In the genomic region with DNA sequence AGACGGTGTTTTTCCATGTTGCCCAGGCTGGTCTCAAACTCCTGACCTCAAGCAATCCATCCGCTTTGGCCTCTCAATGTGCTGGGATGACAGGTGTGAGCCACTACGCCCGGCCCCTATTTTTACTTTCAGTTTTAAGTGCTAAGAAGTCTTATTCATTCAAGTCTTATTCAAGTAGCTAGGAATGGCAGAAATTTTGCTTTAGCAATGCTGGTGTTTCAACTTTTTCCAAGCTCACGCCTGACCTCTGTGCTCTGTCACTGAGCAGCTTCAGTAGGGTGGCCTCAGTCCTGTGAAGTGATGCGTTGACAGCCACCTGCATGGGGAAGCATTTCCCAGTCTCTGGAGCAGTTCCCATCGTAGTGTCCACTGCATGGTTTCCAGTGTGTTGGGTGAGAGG, we compare ENCODE assay signal across 24 cellular contexts. TPM values are rescaled to one million over a fixed set of nuclear protein-coding genes. Genes with fewer than 3 reads are reported as not detected.
A peak's percentile ranks its signal among the peaks of the same experiment; 100 is the strongest.
DNase-seq lines count a peak whose midpoint lies in the region; ATAC-seq, FAIRE-seq and TF ChIP-seq lines count a peak whose summit lies in the region.
"Had no signal": no experiment of that assay in that cellular context is flagged by ENCODE, and none has a peak within 500 bp of the region (broad histone marks: within the 10 kb centered on the region; RNA-seq: fewer than 3 reads in every experiment).

No MANE protein-coding gene starts in this region.

- no peak overlapping the region for H3K4ac ChIP-seq in H1 (replicated peaks; ENCODE audit: insufficient read length, low read depth, low read length)

- no peak for FAIRE-seq in H1 (lab: Jason Lieb, UNC)
- FAIRE-seq: A204.1, GM12878 had no signal

- intact Hi-C loops in natural killer cell (cut with micrococcal nuclease) (no loop called here), posterior vena cava (cut with DNase I) (no loop called here)

- no peak overlapping the region for H3K27ac Mint-ChIP-seq in natural killer cell
- H3K27ac Mint-ChIP-seq in natural killer cell treated with Interleukin-12 subunit alpha and Interleukin-12 subunit beta and Interleukin-15 and Interleukin-18, amount 100 ng/mL, for 72 hours: peak overlapping the region in 1 of 2 donors; percentile 43
- H3K27ac Mint-ChIP-seq: CD4-positive, CD25-positive, alpha-beta regulatory T cell had no signal

- no peak overlapping the region for H4K8ac ChIP-seq in H1 (ENCODE audit: extremely low read depth, insufficient read depth, low read length)

- ATAC-seq in natural killer cell (no peak), HG03025 (IDR thresholded peaks at IDR 0.05; ENCODE audit: low FRiP score, unreplicated experiment) (no peak)
- no peak for ATAC-seq in natural killer cell treated with Interleukin-12 subunit alpha and Interleukin-12 subunit beta and Interleukin-15 and Interleukin-18, amount 100 ng/mL, for 72 hours
- ATAC-seq: GM12878 had no signal

- CTCF ChIA-PET in H1 (lab: Charles Lee; ENCODE audit: partially characterized antibody): interaction anchor here (3.2 kb wide), 1 partner anchor 91 kb away, joined by 9 read pairs; no protein-coding TSS in a partner anchor

- no peaks in the 10 kb centered on the region for H3K9me3 ChIP-seq in H1 (ENCODE audit: insufficient read depth in 2 of 2, low read depth in 1 of 2, low read length in 1 of 2)
- H3K9me3 ChIP-seq: BE2C, HAP-1 had no signal

- H3K4me2 ChIP-seq in H1 (ENCODE audit: insufficient read depth in 1 of 2, low read depth in 2 of 2, low read length in 2 of 2): no peak overlapping the region

- no peak overlapping the region for H4K5ac ChIP-seq in H1 (ENCODE audit: insufficient read length, low read depth, low read length)

- no peak for TF ChIP-seq POLR2A in H1 (IDR thresholded peaks at IDR 0.05; ENCODE audit: control extremely low read depth in 1 of 2, low read depth in 2 of 2, low read length in 2 of 2)

- peak overlapping the region; percentile 21 for H3K4me3 Mint-ChIP-seq in natural killer cell
- no peak overlapping the region for H3K4me3 Mint-ChIP-seq in natural killer cell treated with Interleukin-12 subunit alpha and Interleukin-12 subunit beta and Interleukin-15 and Interleukin-18, amount 100 ng/mL, for 72 hours
- H3K4me3 Mint-ChIP-seq: CD4-positive, CD25-positive, alpha-beta regulatory T cell; CD8-positive, alpha-beta memory T cell had no signal

- H3K4me1 Mint-ChIP-seq in natural killer cell: peaks cover 10 to 30% of the 10 kb centered on the region in 2 donors
- peaks cover 19 to 25% of the 10 kb centered on the region in 2 donors for H3K4me1 Mint-ChIP-seq in natural killer cell treated with Interleukin-12 subunit alpha and Interleukin-12 subunit beta and Interleukin-15 and Interleukin-18, amount 100 ng/mL, for 72 hours (ENCODE audit: low read depth in 2 of 2)
- H3K4me1 Mint-ChIP-seq: CD4-positive, CD25-positive, alpha-beta regulatory T cell had no signal

- H3K23ac ChIP-seq in H1 (ENCODE audit: insufficient read length): no peak overlapping the region

- H3K56ac ChIP-seq in H1 (replicated peaks; ENCODE audit: insufficient read length, low read depth, low read length): no peak overlapping the region

- peaks cover 0 to 2% (median 0%) of the 10 kb centered on the region in 4 experiments; a peak in 3 of 7 replicates for H3K4me1 ChIP-seq in H1 (replicated peaks in 1 of 4; ENCODE audit: control insufficient read depth in 3 of 4, insufficient read depth in 4 of 4, low read length in 3 of 4)
- H3K4me1 ChIP-seq: HAP-1 had no signal

- H3K4me3 ChIP-seq in H1 (ENCODE audit: extremely low read depth in 1 of 4, insufficient read depth in 2 of 4, low read depth in 3 of 4, low read length in 4 of 4): no peak overlapping the region
- H3K4me3 ChIP-seq: GM12878, HAP-1 had no signal

- no peak overlapping the region for H2BK12ac ChIP-seq in H1 (ENCODE audit: low read depth, low read length)

- no peaks in the 10 kb centered on the region for H3K23me2 ChIP-seq in H1 (ENCODE audit: low read depth, low read length)

- peaks cover 0 to 15% of the 10 kb centered on the region in 2 experiments; a peak in 1 of 4 replicates for H3K79me2 ChIP-seq in H1 (ENCODE audit: control insufficient read depth in 1 of 2, insufficient read depth in 2 of 2, low read length in 2 of 2)

- H3K36me3 ChIP-seq in H1 (ENCODE audit: control insufficient read depth in 2 of 4, insufficient read depth in 4 of 4, low read length in 3 of 4): peaks cover 2 to 22% (median 19%) of the 10 kb centered on the region in 4 experiments; a peak in 6 of 8 replicates

- peaks cover 12% of the 10 kb centered on the region for H3K79me1 ChIP-seq in H1 (ENCODE audit: low read depth, low read length)

- no peaks in the 10 kb centered on the region for H3K27me3 Mint-ChIP-seq in natural killer cell (ENCODE audit: low read depth in 2 of 2)
- no peaks in the 10 kb centered on the region for H3K27me3 Mint-ChIP-seq in natural killer cell treated with Interleukin-12 subunit alpha and Interleukin-12 subunit beta and Interleukin-15 and Interleukin-18, amount 100 ng/mL, for 72 hours
- H3K27me3 Mint-ChIP-seq: CD4-positive, CD25-positive, alpha-beta regulatory T cell; CD8-positive, alpha-beta memory T cell had no signal

- peak overlapping the region; percentile 1; the same call in 1 of the 2 replicates for H3K18ac ChIP-seq in H1 (ENCODE audit: extremely low read depth, low read length)

- peaks cover 5 to 15% of the 10 kb centered on the region in 2 experiments for H4K20me1 ChIP-seq in H1 (replicated peaks in 1 of 2; ENCODE audit: control insufficient read depth in 1 of 2, insufficient read depth in 2 of 2, low read length in 2 of 2)

- TF ChIP-seq CTCF in natural killer cell (IDR thresholded peaks at IDR 0.05) (no peak), H1 (IDR thresholded peaks at IDR 0.05; ENCODE audit: control extremely low read depth in 1 of 3, insufficient read depth in 1 of 3, low read depth in 1 of 3, low read length in 3 of 3) (no peak)

- no peak overlapping the region for H2BK20ac ChIP-seq in H1 (ENCODE audit: low read length)

- H3K9ac ChIP-seq in H1 (replicated peaks in 1 of 4; ENCODE audit: extremely low read depth in 1 of 4, low read depth in 3 of 4, low read length in 3 of 4): no peak overlapping the region

- DNase-seq in natural killer cell (no peak), H1 (ENCODE audit: low read depth in 1 of 2, low spot score in 2 of 2) (no peak), posterior vena cava (ENCODE audit: low spot score) (peak; percentile 44), amniotic stem cell (lab: John Stamatoyannopoulos, UW) (no peak)
- DNase-seq in natural killer cell treated with Interleukin-12 subunit alpha and Interleukin-12 subunit beta and Interleukin-15 and Interleukin-18, amount 100 ng/mL, for 72 hours (ENCODE audit: low spot score): no peak
- no peak for DNase-seq in stimulated activated CD4-positive, alpha-beta T cell treated with anti-CD3 and anti-CD28 coated beads, Interleukin-1b, Interleukin-23, amount 100 ng/mL, for 48 hours
- DNase-seq: ACHN; BE2C; C1 segment of cervical spinal cord; CD4-positive, CD25-positive, alpha-beta regulatory T cell; CD8-positive, alpha-beta memory T cell; COR-L47; DMS 273 treated with DMSO at 0.1 percent for 48 hours; DMS53; DND-41; EL had no signal

- no peaks in the 10 kb centered on the region for H3K27me3 ChIP-seq in H1 (replicated peaks in 1 of 4; ENCODE audit: control insufficient read depth in 3 of 4, extremely low read depth in 1 of 4, insufficient read depth in 3 of 4, low read length in 3 of 4)
- H3K27me3 ChIP-seq: BE2C had no signal

- no peaks in the 10 kb centered on the region for H3K9me3 Mint-ChIP-seq in natural killer cell
- H3K9me3 Mint-ChIP-seq in natural killer cell treated with Interleukin-12 subunit alpha and Interleukin-12 subunit beta and Interleukin-15 and Interleukin-18, amount 100 ng/mL, for 72 hours: peaks cover 7% of the 10 kb centered on the region
- H3K9me3 Mint-ChIP-seq: CD8-positive, alpha-beta memory T cell had no signal

- H3K27ac ChIP-seq in H1 (ENCODE audit: low read depth, low read length): no peak overlapping the region
- H3K27ac ChIP-seq: HL-60 had no signal

- no peak for TF ChIP-seq EP300 in H1 (IDR thresholded peaks at IDR 0.05; ENCODE audit: borderline replicate concordance in 1 of 2, low read depth in 2 of 2, low read length in 2 of 2)

- H2AK5ac ChIP-seq in H1 (ENCODE audit: low read depth, low read length): no peak overlapping the region

- POLR2A ChIA-PET in H1 (lab: Charles Lee; ENCODE audit: partially characterized antibody): no interaction called here

- no peak overlapping the region for H2BK5ac ChIP-seq in H1 (ENCODE audit: low read depth, low read length)

- H2BK15ac ChIP-seq in H1 (ENCODE audit: low read length): no peak overlapping the region

- whole genome bisulfite sequencing in H1 (ENCODE audit: extremely low coverage in 1 of 2, insufficient coverage in 1 of 2, insufficient read length in 1 of 2, insufficient replicate concordance in 2 of 2, low coverage in 1 of 2, low lambda C conversion rate in 2 of 2, missing lambda C conversion rate in 1 of 2), 2 experiments: 98% methylated on average over 7 of the region's 7 CpGs; no CpG with 5 or more reads in 1 of the 2 experiments

- H3K36me3 Mint-ChIP-seq in natural killer cell: no peaks in the 10 kb centered on the region
- peaks cover 16% of the 10 kb centered on the region for H3K36me3 Mint-ChIP-seq in natural killer cell treated with Interleukin-12 subunit alpha and Interleukin-12 subunit beta and Interleukin-15 and Interleukin-18, amount 100 ng/mL, for 72 hours

- no peak for TF ChIP-seq RAD21 in H1 (IDR thresholded peaks at IDR 0.05 in 1 of 2, conservative IDR thresholded peaks at IDR 0.05 in 1 of 2; ENCODE audit: low read depth in 2 of 2, low read length in 2 of 2)

- no peak overlapping the region for H4K91ac ChIP-seq in H1 (replicated peaks; ENCODE audit: insufficient read length, low read length)

- no peak overlapping the region for H2BK120ac ChIP-seq in H1 (replicated peaks; ENCODE audit: low read depth, low read length)

- no peak overlapping the region for H3K14ac ChIP-seq in H1 (ENCODE audit: insufficient read length)

- H2AFZ ChIP-seq in H1 (ENCODE audit: low read length): no peak overlapping the region

TF ChIP-seq in H1, 55 proteins besides CTCF, POLR2A, EP300 and RAD21:
- TF ChIP-seq BRCA1 (IDR thresholded peaks at IDR 0.05; ENCODE audit: low read depth, low read length) (no peak), GTF2F1 (IDR thresholded peaks at IDR 0.05; ENCODE audit: borderline replicate concordance, low read depth, low read length) (no peak)

RNA-seq across cellular contexts. Expression of gene ZNF750, which starts 12.9 kb away (rescaled TPM):
- not detected for total RNA-seq in natural killer cell
- not detected for total RNA-seq in natural killer cell treated with Interleukin-12 subunit alpha and Interleukin-12 subunit beta and Interleukin-15 and Interleukin-18, amount 100 ng/mL, for 72 hours
- total RNA-seq in H1 (2021; fragmentation: NEBNext Ultra II Directional; extraction: Animal tissue kit (Norgen Biotek cat#: 25700)): not detected in 2 replicates
- polyA plus RNA-seq in H1 (2011; rRNA removed): 0.02 TPM in 1 of 2 replicates, not detected in the other
- polyA plus RNA-seq in H1 (2011; cell fraction: cytosol; rRNA removed): not detected
- polyA plus RNA-seq in H1 (2011; cell fraction: nucleus; rRNA removed): not detected
- polyA plus RNA-seq in H1 (2012, experiment 1 of 2): 0.12 to 0.14 TPM in 2 of 4 replicates, not detected in the others
- polyA plus RNA-seq in H1 (2012, experiment 2 of 2): 0.04 TPM
- 0.02 TPM for polyA plus RNA-seq in H1 (2013, experiment 1 of 2)
- polyA plus RNA-seq in H1 (2013, experiment 2 of 2): 0.02 TPM
- not detected in 2 replicates for polyA minus RNA-seq in H1 (2011; rRNA and poly(A)+ RNA removed)
- not detected for polyA minus RNA-seq in H1 (2011; cell fraction: cytosol; rRNA and poly(A)+ RNA removed)
- polyA minus RNA-seq in H1 (2011; cell fraction: nucleus; rRNA and poly(A)+ RNA removed): not detected
- total RNA-seq in posterior vena cava: not detected
- total RNA-seq: CD4-positive, CD25-positive, alpha-beta regulatory T cell; CD8-positive, alpha-beta memory T cell; G401; GM12878; H4; HT1080 had no signal
- polyA plus RNA-seq: CD8-positive, alpha-beta memory T cell had no signal
